ENCODE assay signal across 21 cellular contexts in genomic region chr3:10655131-10655530, GRCh38.
DNase-seq lines count a peak whose midpoint lies in the region; ATAC-seq and TF ChIP-seq lines count a peak whose summit lies in the region.
"Had no signal": no experiment of that assay in that cellular context is flagged by ENCODE, and none has a peak within 500 bp of the region (broad histone marks: within the 10 kb centered on the region; RNA-seq: fewer than 3 reads in every experiment).

No MANE protein-coding gene starts in this region.

- H3K4me3 Mint-ChIP-seq in osteocyte (ENCODE audit: unreplicated experiment), result no peak overlapping the region
- H3K4me3 Mint-ChIP-seq: B cell had no signal

- H3K36me3 ChIP-seq in H7 (replicated peaks; ENCODE audit: control insufficient read depth, insufficient read depth, low read length), result no peaks in the 10 kb centered on the region

- peaks cover 22% of the 10 kb centered on the region for H3K27me3 Mint-ChIP-seq in osteocyte (ENCODE audit: unreplicated experiment)

- H3K9me3 Mint-ChIP-seq in osteocyte (ENCODE audit: unreplicated experiment), result no peaks in the 10 kb centered on the region

- H3K27me3 ChIP-seq in H7 (ENCODE audit: control insufficient read depth, insufficient read depth, low read length), result no peaks in the 10 kb centered on the region; the same call in 1 of the 2 replicates

- TF ChIP-seq CTCF in osteocyte (IDR thresholded peaks at IDR 0.05), result no peak

- ATAC-seq in esophagus mucosa, result peak; percentile 44
- ATAC-seq: GM12878, HCT116, PC-3 had no signal

- H3K4me1 Mint-ChIP-seq in osteocyte (ENCODE audit: unreplicated experiment), result no peaks in the 10 kb centered on the region
- H3K4me1 Mint-ChIP-seq: B cell had no signal

- no peak overlapping the region for H3K4me3 ChIP-seq in H7 (ENCODE audit: insufficient read depth, low read depth, low read length)
- H3K4me3 ChIP-seq: GM12878 had no signal

- H3K36me3 Mint-ChIP-seq in osteocyte (ENCODE audit: unreplicated experiment), result no peaks in the 10 kb centered on the region

- H3K27ac Mint-ChIP-seq in osteocyte (ENCODE audit: unreplicated experiment), result no peak overlapping the region
- H3K27ac Mint-ChIP-seq: B cell had no signal

- DNase-seq in DMS 273 (lab: John Stamatoyannopoulos, UW; ENCODE audit: unreplicated experiment), result peak; percentile 64
- no peak for DNase-seq in DMS 273 treated with DMSO at 0.1 percent for 48 hours (lab: John Stamatoyannopoulos, UW)
- DNase-seq in H7, result peak; percentile 59
- DNase-seq in osteocyte (ENCODE audit: extremely low spot score, unreplicated experiment), result peak; percentile 46
- DNase-seq in SW480 (ENCODE audit: low spot score), result no peak
- DNase-seq in activated gamma-delta T cell treated with Interleukin-2 at 50 U/mL for 16 hours, result no peak
- DNase-seq in kidney tubule cell (ENCODE audit: low spot score), result no peak
- DNase-seq: DMS53; GOT3; NCI-H1048; NCI-H1417; NCI-H1694; NCI-H2029 treated with DMSO at 0.1 percent for 48 hours; NCI-H748 treated with DMSO at 0.1 percent for 48 hours; NK-92 treated with Interleukin-12 subunit alpha and Interleukin-12 subunit beta, amount 100 ng/mL, for 24 hours; PC-3; SK-N-SH had no signal

Comparison
In these comparisons a context has a peak if more than half of its experiments do, and no peak if none do; other contexts are left out.
1. DNase-seq: peak in DMS 273 (single experiment), H7 (single experiment) and osteocyte (single experiment); none in DMS 273 treated with DMSO at 0.1 percent for 48 hours (single experiment), SW480 (single experiment), activated gamma-delta T cell treated with Interleukin-2 at 50 U/mL for 16 hours (single experiment) and kidney tubule cell (single experiment).